Comparison of ENCODE assay signal across 12 cellular contexts in genomic region chr12:1779783-1780182, GRCh38.
DNase-seq lines count a peak whose midpoint lies in the region; ATAC-seq and TF ChIP-seq lines count a peak whose summit lies in the region.
"Had no signal": no experiment of that assay in that cellular context is flagged by ENCODE, and none has a peak within 500 bp of the region (broad histone marks: within the 10 kb centered on the region; RNA-seq: fewer than 3 reads in every experiment).

No MANE protein-coding gene starts in this region.

- H3K9me3 ChIP-seq in neutrophil, result no peaks in the 10 kb centered on the region
- H3K9me3 ChIP-seq: SJSA1 had no signal

- DNase-seq in AG08396 (ENCODE audit: low spot score) (peak; percentile 48), fibroblast of peridontal ligament (ENCODE audit: extremely low read depth) (peak; percentile 83), NCI-H1105 treated with DMSO at 0.1 percent for 48 hours (lab: John Stamatoyannopoulos, UW) (no peak), erythroblast (lab: John Stamatoyannopoulos, UW) (no peak)

- H3K4me1 ChIP-seq in neutrophil (ENCODE audit: control insufficient read depth in 1 of 2, insufficient read depth in 1 of 2, low read depth in 1 of 2, low read length in 1 of 2), result peaks cover 47 to 69% of the 10 kb centered on the region in 2 experiments

- ATAC-seq in SK-N-SH treated with all-trans-retinoic acid at 6 μM for 48 hours (peak; percentile 16; the same call in 2 of the 3 replicates), HG03439 (IDR thresholded peaks at IDR 0.05; ENCODE audit: unreplicated experiment) (no peak), GM21717 (IDR thresholded peaks at IDR 0.05; ENCODE audit: unreplicated experiment) (no peak)
- ATAC-seq: activated naive CD4-positive, alpha-beta T cell treated with anti-CD3 and anti-CD28 coated beads, Interleukin-2, amount 50 U/mL, for 72 hours; GM23338; left lobe of liver had no signal

- no peak for TF ChIP-seq POLR2A in erythroblast (IDR thresholded peaks at IDR 0.05; ENCODE audit: low read length)

- TF ChIP-seq CTCF in neutrophil (IDR thresholded peaks at IDR 0.05), result no peak

- H3K27ac ChIP-seq in neutrophil, result peak overlapping the region; percentile 21
- H3K27ac ChIP-seq: SJSA1 had no signal

- no peaks in the 10 kb centered on the region for H3K36me3 ChIP-seq in neutrophil

- H3K27me3 ChIP-seq in neutrophil, result no peaks in the 10 kb centered on the region
- H3K27me3 ChIP-seq: SJSA1 had no signal

- H3K4me3 ChIP-seq in neutrophil (ENCODE audit: low read depth in 1 of 2, low read length in 1 of 2), result no peak overlapping the region
- H3K4me3 ChIP-seq: GM23338, SJSA1 had no signal

TF ChIP-seq in SK-N-SH treated with all-trans-retinoic acid at 6 μM for 48 hours, 23 proteins besides CTCF, POLR2A, EP300 and RAD21:
- TF ChIP-seq ISL1 (CRISPR knock-in tag; IDR thresholded peaks at IDR 0.05) (peak; percentile 53), CSRNP3 (CRISPR knock-in tag; IDR thresholded peaks at IDR 0.05) (no peak), TOX (CRISPR knock-in tag; IDR thresholded peaks at IDR 0.05; ENCODE audit: borderline replicate concordance) (no peak), OSR1 (CRISPR knock-in tag; IDR thresholded peaks at IDR 0.05) (no peak), PATZ1 (CRISPR knock-in tag; IDR thresholded peaks at IDR 0.05; ENCODE audit: borderline replicate concordance) (no peak)

Comparison
In these comparisons a context has a peak if more than half of its experiments do, and no peak if none do; other contexts are left out.
1. DNase-seq: peak in AG08396 (single experiment) and fibroblast of peridontal ligament (single experiment); none in NCI-H1105 treated with DMSO at 0.1 percent for 48 hours (single experiment) and erythroblast (0 of 2).